In genomic region chr20:45962031-45962755, GRCh38 we compare ENCODE assay signal across 19 cellular contexts. TPM values are rescaled to one million over a fixed set of nuclear protein-coding genes. Genes with fewer than 3 reads are reported as not detected.
DNase-seq lines count a peak whose midpoint lies in the region; ATAC-seq, FAIRE-seq and TF ChIP-seq lines count a peak whose summit lies in the region.
"Had no signal": no experiment of that assay in that cellular context is flagged by ENCODE, and none has a peak within 500 bp of the region (broad histone marks: within the 10 kb centered on the region; RNA-seq: fewer than 3 reads in every experiment).

No MANE protein-coding gene starts in this region.

- TF ChIP-seq POLR2A in HepG2 (IDR thresholded peaks at IDR 0.05; ENCODE audit: insufficient read depth in 1 of 2, low read depth in 2 of 2, low read length in 2 of 2), result no peak

- H3K9me3 ChIP-seq in right atrium auricular region (no peaks in the 10 kb centered on the region), HepG2 (ENCODE audit: low read length) (no peaks in the 10 kb centered on the region), upper lobe of right lung (no peaks in the 10 kb centered on the region)
- H3K9me3 ChIP-seq: BE2C, Caco-2, neutrophil, SJSA1, uterus had no signal

- H3K27ac Mint-ChIP-seq in activated T-cell treated with anti-CD3 and anti-CD28 coated beads, Interleukin-2, amount 50 U/mL, for 24 hours, result no peak overlapping the region

- no peak for TF ChIP-seq EP300 in HepG2 (IDR thresholded peaks at IDR 0.05; ENCODE audit: low read depth in 2 of 2, low read length in 2 of 2)
- no peak for TF ChIP-seq EP300 in HepG2 (CRISPR knock-in tag; IDR thresholded peaks at IDR 0.05; ENCODE audit: borderline replicate concordance)

- POLR2A ChIA-PET in HepG2 (lab: Yijun Ruan, JAX), result interaction anchor here (0.7 to 2.4 kb wide), 4 partner anchors 18 to 72 kb away, joined by 3 to 6 read pairs (median 4); partner anchors contain the start of gene NEURL2

- no peak for TF ChIP-seq RAD21 in HepG2 (CRISPR knock-in tag; IDR thresholded peaks at IDR 0.05)

- no peak overlapping the region for H3K9ac ChIP-seq in HepG2 (ENCODE audit: insufficient read depth, low read depth, low read length)

- CTCF ChIA-PET in HepG2 (lab: Yijun Ruan, JAX; ENCODE audit: low intra/inter-chr PET ratio, low total read pairs), result interaction anchor here (1.0 to 2.8 kb wide), 5 partner anchors 28 to 163 kb away, joined by 3 to 19 read pairs (median 14); partner anchors contain the start of gene PCIF1

- no peak overlapping the region for H3K27ac ChIP-seq in right atrium auricular region
- no peak overlapping the region for H3K27ac ChIP-seq in HepG2 (ENCODE audit: extremely low read length, insufficient read depth, low read length)
- H3K27ac ChIP-seq in upper lobe of right lung, result no peak overlapping the region
- H3K27ac ChIP-seq: neutrophil, PC-9, SJSA1, uterus, VCaP had no signal

- peaks cover 8% of the 10 kb centered on the region for H3K4me1 Mint-ChIP-seq in activated T-cell treated with anti-CD3 and anti-CD28 coated beads, Interleukin-2, amount 50 U/mL, for 24 hours (ENCODE audit: low read depth)

- no peak overlapping the region for H3K4me3 ChIP-seq in right atrium auricular region
- no peak overlapping the region for H3K4me3 ChIP-seq in HepG2 (replicated peaks in 1 of 3; ENCODE audit: insufficient read depth in 1 of 3, low read depth in 2 of 3, low read length in 3 of 3)
- H3K4me3 ChIP-seq in upper lobe of right lung, result no peak overlapping the region
- H3K4me3 ChIP-seq: PC-9, SJSA1, uterus had no signal

- no peaks in the 10 kb centered on the region for H3K9me3 Mint-ChIP-seq in activated T-cell treated with anti-CD3 and anti-CD28 coated beads, Interleukin-2, amount 50 U/mL, for 24 hours
- H3K9me3 Mint-ChIP-seq: T-helper 1 cell treated with Interleukin-12 subunit alpha and Interleukin-12 subunit beta and Interleukin-4 antibody, amounts not matched to agents 30 μg/mL and 1 μg/mL, for 36 hours had no signal

- peaks cover 96% of the 10 kb centered on the region for H3K36me3 ChIP-seq in right atrium auricular region
- H3K36me3 ChIP-seq in HepG2 (replicated peaks in 1 of 2; ENCODE audit: control insufficient read depth in 1 of 2, insufficient read depth in 2 of 2, low read length in 2 of 2), result peaks cover 51 to 80% of the 10 kb centered on the region in 2 experiments
- H3K36me3 ChIP-seq in upper lobe of right lung, result peaks cover 99% of the 10 kb centered on the region
- H3K36me3 ChIP-seq: uterus had no signal

- H2AFZ ChIP-seq in HepG2 (ENCODE audit: low read length), result no peak overlapping the region
- H2AFZ ChIP-seq: PC-9 had no signal

- 95% methylated on average over 20 of the region's 26 CpGs for WGBS in HepG2 (ENCODE audit: low lambda C conversion rate)

- no peaks in the 10 kb centered on the region for H3K27me3 ChIP-seq in right atrium auricular region
- H3K27me3 ChIP-seq in HepG2 (ENCODE audit: control insufficient read depth in 1 of 2, insufficient read depth in 2 of 2, low read length in 2 of 2), result no peaks in the 10 kb centered on the region
- H3K27me3 ChIP-seq in upper lobe of right lung, result no peaks in the 10 kb centered on the region
- H3K27me3 ChIP-seq: BE2C, neutrophil, SJSA1, uterus had no signal

- ATAC-seq in Right ventricle myocardium superior (ENCODE audit: poor library complexity) (no peak), HepG2 (no peak), upper lobe of right lung (no peak)

- in situ Hi-C loops in HepG2 (cut with HindIII; ENCODE audit: extremely low pct_ligation_motif_present, low pct_unique_long_range_greater_than_20kb), result loop anchor here (5.0 kb wide), 1 partner anchor 70 kb away; the partner anchor contains the start of genes CTSA and NEURL2

- no peak overlapping the region for H3K4me3 Mint-ChIP-seq in activated T-cell treated with anti-CD3 and anti-CD28 coated beads, Interleukin-2, amount 50 U/mL, for 24 hours
- H3K4me3 Mint-ChIP-seq: T-helper 1 cell treated with Interleukin-12 subunit alpha and Interleukin-12 subunit beta and Interleukin-4 antibody, amounts not matched to agents 30 μg/mL and 1 μg/mL, for 36 hours had no signal

- H3K79me2 ChIP-seq in HepG2 (ENCODE audit: insufficient read depth, low read length), result no peaks in the 10 kb centered on the region

- H3K36me3 Mint-ChIP-seq in activated T-cell treated with anti-CD3 and anti-CD28 coated beads, Interleukin-2, amount 50 U/mL, for 24 hours (ENCODE audit: low read depth), result peaks cover 92% of the 10 kb centered on the region

- DNase-seq in Right ventricle myocardium superior (peak; percentile 31), right atrium auricular region (ENCODE audit: low spot score) (no peak), HepG2 (ENCODE audit: low spot score) (no peak), upper lobe of right lung (peak; percentile 61), NCI-H2227 (lab: John Stamatoyannopoulos, UW; ENCODE audit: unreplicated experiment) (no peak)
- no peak for DNase-seq in activated T-cell treated with anti-CD3 and anti-CD28 coated beads, Interleukin-2, amount 50 U/mL, for 24 hours
- DNase-seq: activated CD4-positive, alpha-beta T cell treated with anti-CD3 and anti-CD28 coated beads, Interleukin-2, amount 50 U/mL, for 48 hours; BE2C; NCI-H187; stimulated activated CD4-positive, alpha-beta T cell treated with anti-CD3 and anti-CD28 coated beads, Interleukin-12 subunit alpha, Interleukin-12 subunit beta, amount 100 ng/mL, for 4 hours; uterus had no signal

- H3K4me1 ChIP-seq in right atrium auricular region (no peaks in the 10 kb centered on the region), HepG2 (ENCODE audit: insufficient read depth, low read length) (no peaks in the 10 kb centered on the region), upper lobe of right lung (no peaks in the 10 kb centered on the region)
- H3K4me1 ChIP-seq: BE2C, Caco-2, SJSA1, uterus had no signal

- no TSS peak for BruUV-seq in HepG2 (replicated peaks; lab: Mats Ljungman, UMichigan)

- no peak for FAIRE-seq in HepG2 (lab: Jason Lieb, UNC)
- FAIRE-seq: bronchial epithelial cell had no signal

- no peaks in the 10 kb centered on the region for H4K20me1 ChIP-seq in HepG2 (ENCODE audit: insufficient read depth, low read length)

- no peak for TF ChIP-seq CTCF in right atrium auricular region (IDR thresholded peaks at IDR 0.05)
- TF ChIP-seq CTCF in HepG2 (CRISPR knock-in tag; IDR thresholded peaks at IDR 0.05), result no peak
- TF ChIP-seq CTCF in upper lobe of right lung (IDR thresholded peaks at IDR 0.05), result no peak

- intact Hi-C loops in Right ventricle myocardium superior (cut with DNase I), result no loop called here
- intact Hi-C loops in HepG2 (cut with micrococcal nuclease; ENCODE audit: unreplicated experiment), result loop anchor here (2.0 kb wide), 1 partner anchor 137 kb away; no protein-coding TSS in a partner anchor
- intact Hi-C loops in upper lobe of right lung (cut with DNase I), result no loop called here

- H3K27me3 Mint-ChIP-seq in activated T-cell treated with anti-CD3 and anti-CD28 coated beads, Interleukin-2, amount 50 U/mL, for 24 hours, result no peaks in the 10 kb centered on the region

- no peak overlapping the region for H3K4me2 ChIP-seq in HepG2 (ENCODE audit: low read depth, low read length)
- H3K4me2 ChIP-seq: PC-9 had no signal

RNA-seq across cellular contexts. Expression of gene ZNF335, which starts 9.8 kb away (rescaled TPM):
- total RNA-seq in Right ventricle myocardium superior (7.6 TPM), right atrium auricular region (10 to 100 TPM in 1 of 2 donors, 1 to 10 TPM in 1; 6.6 to 12.1 TPM), HepG2 (2016; rRNA removed; fragmentation: Illumina TruSeq; extraction: Trizol) (6.0 and 13.7 TPM in 2 replicates), upper lobe of right lung (19.1 TPM)
- total RNA-seq in HepG2 (2016; cell fraction: cytosol; rRNA removed; fragmentation: Illumina TruSeq; extraction: Trizol; ENCODE audit: low read depth), result 4.5 and 4.7 TPM in 2 replicates
- total RNA-seq in HepG2 (2016; cell fraction: insoluble cytoplasmic fraction; rRNA removed; fragmentation: Illumina TruSeq; extraction: Trizol), result 5.0 and 12.7 TPM in 2 replicates
- 6.7 and 7.0 TPM in 2 replicates for total RNA-seq in HepG2 (2016; cell fraction: membrane; rRNA removed; fragmentation: Illumina TruSeq; extraction: Trizol)
- 18.8 and 22.0 TPM in 2 replicates for total RNA-seq in HepG2 (2016; cell fraction: nucleus; rRNA removed; fragmentation: Illumina TruSeq; extraction: Trizol)
- polyA plus RNA-seq in HepG2 (2011; rRNA removed), result 9.7 and 12.3 TPM in 2 replicates
- 3.3 and 4.6 TPM in 2 replicates for polyA plus RNA-seq in HepG2 (2011; cell fraction: cytosol; rRNA removed)
- polyA plus RNA-seq in HepG2 (2011; cell fraction: nucleus; rRNA removed), result 62.4 and 81.3 TPM in 2 replicates
- polyA plus RNA-seq in HepG2 (2012), result 5.7 and 8.0 TPM in 2 replicates
- 1.5 TPM in 2 replicates for polyA plus RNA-seq in HepG2 (2016; cell fraction: cytosol; fragmentation: Illumina TruSeq; extraction: Trizol; ENCODE audit: low read depth)
- 5.1 and 7.0 TPM in 2 replicates for polyA plus RNA-seq in HepG2 (2016; cell fraction: insoluble cytoplasmic fraction; fragmentation: Illumina TruSeq; extraction: Trizol; ENCODE audit: low read depth)
- 2.9 and 3.1 TPM in 2 replicates for polyA plus RNA-seq in HepG2 (2016; cell fraction: membrane; fragmentation: Illumina TruSeq; extraction: Trizol; ENCODE audit: low read depth)
- polyA plus RNA-seq in HepG2 (2016; cell fraction: nucleus; fragmentation: Illumina TruSeq; extraction: Trizol; ENCODE audit: insufficient read depth, low read depth), result 40.5 and 45.7 TPM in 2 replicates
- polyA minus RNA-seq in HepG2 (2011; rRNA and poly(A)+ RNA removed; ENCODE audit: low replicate concordance), result 32.3 and 35.8 TPM in 2 replicates
- polyA minus RNA-seq in HepG2 (2011; cell fraction: cytosol; rRNA and poly(A)+ RNA removed), result 3.4 and 4.0 TPM in 2 replicates
- polyA minus RNA-seq in HepG2 (2011; cell fraction: nucleus; rRNA and poly(A)+ RNA removed), result 42.4 and 45.0 TPM in 2 replicates

RNA-seq across cellular contexts. Expression of gene PCIF1, which starts 27.7 kb away (rescaled TPM):
- total RNA-seq in Right ventricle myocardium superior (21.8 TPM), right atrium auricular region (10 to 100 TPM; 21.1 to 39.8 TPM), HepG2 (2016; rRNA removed; fragmentation: Illumina TruSeq; extraction: Trizol) (18.5 and 20.9 TPM in 2 replicates), upper lobe of right lung (43.1 TPM)
- 30.2 and 42.6 TPM in 2 replicates for total RNA-seq in HepG2 (2016; cell fraction: cytosol; rRNA removed; fragmentation: Illumina TruSeq; extraction: Trizol; ENCODE audit: low read depth)
- total RNA-seq in HepG2 (2016; cell fraction: insoluble cytoplasmic fraction; rRNA removed; fragmentation: Illumina TruSeq; extraction: Trizol), result 17.6 and 21.4 TPM in 2 replicates
- total RNA-seq in HepG2 (2016; cell fraction: membrane; rRNA removed; fragmentation: Illumina TruSeq; extraction: Trizol), result 35.4 and 44.6 TPM in 2 replicates
- total RNA-seq in HepG2 (2016; cell fraction: nucleus; rRNA removed; fragmentation: Illumina TruSeq; extraction: Trizol), result 19.3 and 21.9 TPM in 2 replicates
- 21.6 and 24.4 TPM in 2 replicates for polyA plus RNA-seq in HepG2 (2011; rRNA removed)
- 19.5 and 26.1 TPM in 2 replicates for polyA plus RNA-seq in HepG2 (2011; cell fraction: cytosol; rRNA removed)
- polyA plus RNA-seq in HepG2 (2011; cell fraction: nucleus; rRNA removed), result 38.0 and 44.1 TPM in 2 replicates
- polyA plus RNA-seq in HepG2 (2012), result 22.9 and 30.3 TPM in 2 replicates
- 41.4 and 54.3 TPM in 2 replicates for polyA plus RNA-seq in HepG2 (2016; cell fraction: cytosol; fragmentation: Illumina TruSeq; extraction: Trizol; ENCODE audit: low read depth)
- 27.4 and 35.6 TPM in 2 replicates for polyA plus RNA-seq in HepG2 (2016; cell fraction: insoluble cytoplasmic fraction; fragmentation: Illumina TruSeq; extraction: Trizol; ENCODE audit: low read depth)
- polyA plus RNA-seq in HepG2 (2016; cell fraction: membrane; fragmentation: Illumina TruSeq; extraction: Trizol; ENCODE audit: low read depth), result 51.1 and 55.4 TPM in 2 replicates
- 35.5 and 37.2 TPM in 2 replicates for polyA plus RNA-seq in HepG2 (2016; cell fraction: nucleus; fragmentation: Illumina TruSeq; extraction: Trizol; ENCODE audit: insufficient read depth, low read depth)
- polyA minus RNA-seq in HepG2 (2011; rRNA and poly(A)+ RNA removed; ENCODE audit: low replicate concordance), result 40.1 and 74.5 TPM in 2 replicates
- polyA minus RNA-seq in HepG2 (2011; cell fraction: cytosol; rRNA and poly(A)+ RNA removed), result 19.4 and 24.4 TPM in 2 replicates
- 55.2 and 63.6 TPM in 2 replicates for polyA minus RNA-seq in HepG2 (2011; cell fraction: nucleus; rRNA and poly(A)+ RNA removed)

RNA-seq across cellular contexts. Expression of gene MMP9, which starts 46.5 kb away (rescaled TPM):
- total RNA-seq in Right ventricle myocardium superior (0.48 TPM), right atrium auricular region (1 to 10 TPM in 1 of 2 donors, under 1 TPM in 1; 0.82 to 1.8 TPM), HepG2 (2016; rRNA removed; fragmentation: Illumina TruSeq; extraction: Trizol) (not detected in 2 replicates), upper lobe of right lung (5.5 TPM)
- total RNA-seq in HepG2 (2016; cell fraction: cytosol; rRNA removed; fragmentation: Illumina TruSeq; extraction: Trizol; ENCODE audit: low read depth), result not detected in 2 replicates
- 0.06 TPM in 1 of 2 replicates, not detected in the other for total RNA-seq in HepG2 (2016; cell fraction: insoluble cytoplasmic fraction; rRNA removed; fragmentation: Illumina TruSeq; extraction: Trizol)
- not detected in 2 replicates for total RNA-seq in HepG2 (2016; cell fraction: membrane; rRNA removed; fragmentation: Illumina TruSeq; extraction: Trizol)
- total RNA-seq in HepG2 (2016; cell fraction: nucleus; rRNA removed; fragmentation: Illumina TruSeq; extraction: Trizol), result not detected in 2 replicates
- polyA plus RNA-seq in HepG2 (2011; rRNA removed), result 0.03 TPM in 1 of 2 replicates, not detected in the other
- polyA plus RNA-seq in HepG2 (2011; cell fraction: cytosol; rRNA removed), result 0.04 TPM in 1 of 2 replicates, not detected in the other
- not detected in 2 replicates for polyA plus RNA-seq in HepG2 (2011; cell fraction: nucleus; rRNA removed)
- not detected in 2 replicates for polyA plus RNA-seq in HepG2 (2012)
- not detected in 2 replicates for polyA plus RNA-seq in HepG2 (2016; cell fraction: cytosol; fragmentation: Illumina TruSeq; extraction: Trizol; ENCODE audit: low read depth)
- not detected in 2 replicates for polyA plus RNA-seq in HepG2 (2016; cell fraction: insoluble cytoplasmic fraction; fragmentation: Illumina TruSeq; extraction: Trizol; ENCODE audit: low read depth)
- polyA plus RNA-seq in HepG2 (2016; cell fraction: membrane; fragmentation: Illumina TruSeq; extraction: Trizol; ENCODE audit: low read depth), result not detected in 2 replicates
- not detected in 2 replicates for polyA plus RNA-seq in HepG2 (2016; cell fraction: nucleus; fragmentation: Illumina TruSeq; extraction: Trizol; ENCODE audit: insufficient read depth, low read depth)
- polyA minus RNA-seq in HepG2 (2011; rRNA and poly(A)+ RNA removed; ENCODE audit: low replicate concordance), result not detected in 2 replicates
- not detected in 2 replicates for polyA minus RNA-seq in HepG2 (2011; cell fraction: cytosol; rRNA and poly(A)+ RNA removed)
- not detected in 2 replicates for polyA minus RNA-seq in HepG2 (2011; cell fraction: nucleus; rRNA and poly(A)+ RNA removed)
- total RNA-seq: dermis blood vessel endothelial cell, PC-9, SJSA1 had no signal

RNA-seq across cellular contexts. Expression of gene PLTP, which starts 50.2 kb away (rescaled TPM):
- total RNA-seq in Right ventricle myocardium superior (118 TPM), right atrium auricular region (100 to 1,000 TPM in 1 of 2 donors, 10 to 100 TPM in 1; 53.6 to 221 TPM), HepG2 (2016; rRNA removed; fragmentation: Illumina TruSeq; extraction: Trizol) (7.0 and 16.9 TPM in 2 replicates), upper lobe of right lung (65.9 TPM)
- 3.6 and 5.4 TPM in 2 replicates for total RNA-seq in HepG2 (2016; cell fraction: cytosol; rRNA removed; fragmentation: Illumina TruSeq; extraction: Trizol; ENCODE audit: low read depth)
- total RNA-seq in HepG2 (2016; cell fraction: insoluble cytoplasmic fraction; rRNA removed; fragmentation: Illumina TruSeq; extraction: Trizol), result 5.7 and 18.2 TPM in 2 replicates
- 6.1 and 6.9 TPM in 2 replicates for total RNA-seq in HepG2 (2016; cell fraction: membrane; rRNA removed; fragmentation: Illumina TruSeq; extraction: Trizol)
- total RNA-seq in HepG2 (2016; cell fraction: nucleus; rRNA removed; fragmentation: Illumina TruSeq; extraction: Trizol), result 18.3 and 22.2 TPM in 2 replicates
- polyA plus RNA-seq in HepG2 (2011; rRNA removed), result 28.6 and 30.7 TPM in 2 replicates
- 26.4 and 36.2 TPM in 2 replicates for polyA plus RNA-seq in HepG2 (2011; cell fraction: cytosol; rRNA removed)
- polyA plus RNA-seq in HepG2 (2011; cell fraction: nucleus; rRNA removed), result 25.4 and 33.0 TPM in 2 replicates
- 13.5 and 20.7 TPM in 2 replicates for polyA plus RNA-seq in HepG2 (2012)
- polyA plus RNA-seq in HepG2 (2016; cell fraction: cytosol; fragmentation: Illumina TruSeq; extraction: Trizol; ENCODE audit: low read depth), result 6.3 and 6.9 TPM in 2 replicates
- 7.2 and 10.5 TPM in 2 replicates for polyA plus RNA-seq in HepG2 (2016; cell fraction: insoluble cytoplasmic fraction; fragmentation: Illumina TruSeq; extraction: Trizol; ENCODE audit: low read depth)
- polyA plus RNA-seq in HepG2 (2016; cell fraction: membrane; fragmentation: Illumina TruSeq; extraction: Trizol; ENCODE audit: low read depth), result 7.7 and 8.9 TPM in 2 replicates
- polyA plus RNA-seq in HepG2 (2016; cell fraction: nucleus; fragmentation: Illumina TruSeq; extraction: Trizol; ENCODE audit: insufficient read depth, low read depth), result 31.7 and 37.7 TPM in 2 replicates
- 3.3 and 51.4 TPM in 2 replicates for polyA minus RNA-seq in HepG2 (2011; rRNA and poly(A)+ RNA removed; ENCODE audit: low replicate concordance)
- polyA minus RNA-seq in HepG2 (2011; cell fraction: cytosol; rRNA and poly(A)+ RNA removed), result 17.1 and 20.1 TPM in 2 replicates
- polyA minus RNA-seq in HepG2 (2011; cell fraction: nucleus; rRNA and poly(A)+ RNA removed), result 8.1 and 10.7 TPM in 2 replicates

Comparison
In these comparisons a context has a peak if more than half of its experiments do, and no peak if none do; other contexts are left out.
1. DNase-seq: peak in Right ventricle myocardium superior (single experiment) and upper lobe of right lung (single experiment); none in right atrium auricular region (single experiment), HepG2 (single experiment), activated T-cell treated with anti-CD3 and anti-CD28 coated beads, Interleukin-2, amount 50 U/mL, for 24 hours (single experiment) and NCI-H2227 (single experiment).